Comparison of ENCODE assay signal across 24 cellular contexts in genomic region chr4:136009258-136009832, GRCh38.
"Had no signal": no experiment of that assay in that cellular context is flagged by ENCODE, and none has a peak within 500 bp of the region (broad histone marks: within the 10 kb centered on the region; RNA-seq: fewer than 3 reads in every experiment).

No MANE protein-coding gene starts in this region.

- H3K27ac ChIP-seq: adrenal gland, epithelial cell of prostate, esophagus squamous epithelium, hepatocyte, left lung, lower lobe of right lung, right lobe of liver, skin epidermis, thoracic aorta, WERI-Rb-1 had no signal

- H3K9me3 ChIP-seq: adrenal gland, lower lobe of right lung, mucosa of descending colon, right lobe of liver, thoracic aorta had no signal

- H2AFZ ChIP-seq: hepatocyte had no signal

- H3K4me3 ChIP-seq: adrenal gland, esophagus squamous epithelium, hepatocyte, left lung, lower lobe of right lung, mucosa of descending colon, right lobe of liver, skin epidermis, thoracic aorta had no signal

- H3K36me3 ChIP-seq: adrenal gland, esophagus squamous epithelium, left lung, lower lobe of right lung, right lobe of liver, thoracic aorta, WERI-Rb-1 had no signal

- ATAC-seq: left lung, lower lobe of right lung, mucosa of descending colon had no signal

- H3K4me1 ChIP-seq: adrenal gland, esophagus squamous epithelium, left lung, lower lobe of right lung, right lobe of liver had no signal

- H3K27me3 ChIP-seq: adrenal gland, esophagus squamous epithelium, hepatocyte, left lung, right lobe of liver had no signal

- DNase-seq: activated CD4-positive, alpha-beta memory T cell treated with anti-CD3 and anti-CD28 coated beads for 36 hours; activated CD4-positive, alpha-beta T cell treated with anti-CD3 and anti-CD28 coated beads, Interleukin-2, amount 10 ng/mL, durations not matched to agents 24 days and 14 days; activated CD4-positive, CD25-positive, alpha-beta regulatory T cell treated with anti-CD3 and anti-CD28 coated beads, Interleukin-2, amount 50 U/mL, for 72 hours; activated CD8-positive, alpha-beta memory T cell treated with anti-CD3 and anti-CD28 coated beads, Interleukin-2, amount 50 U/mL, for 4 hours; activated effector memory CD4-positive, alpha-beta T cell treated with anti-CD3 and anti-CD28 coated beads, Interleukin-2, amount 50 U/mL, for 16 hours; activated naive CD4-positive, alpha-beta T cell treated with anti-CD3 and anti-CD28 coated beads for 36 hours; activated naive CD8-positive, alpha-beta T cell treated with anti-CD3 and anti-CD28 coated beads for 36 hours; activated T-cell treated with anti-CD3 and anti-CD28 coated beads, Interleukin-2, amount 50 U/mL, for 1 hour; adrenal gland; esophagus squamous epithelium; kidney glomerular epithelial cell; left lung; lower lobe of right lung; mucosa of descending colon; right lobe of liver; stimulated activated CD4-positive, alpha-beta T cell treated with anti-CD3 and anti-CD28 coated beads, Interleukin-12 subunit alpha, Interleukin-12 subunit beta, amount 100 ng/mL, for 4 hours; stimulated activated CD4-positive, alpha-beta T cell treated with anti-CD3 and anti-CD28 coated beads, Interleukin-4, amount 100 ng/mL, for 1 hour; T1000; trophoblast cell; WERI-Rb-1 had no signal

- H3K79me2 ChIP-seq: hepatocyte had no signal

- H3K4me2 ChIP-seq: hepatocyte had no signal
